In the genomic region with DNA sequence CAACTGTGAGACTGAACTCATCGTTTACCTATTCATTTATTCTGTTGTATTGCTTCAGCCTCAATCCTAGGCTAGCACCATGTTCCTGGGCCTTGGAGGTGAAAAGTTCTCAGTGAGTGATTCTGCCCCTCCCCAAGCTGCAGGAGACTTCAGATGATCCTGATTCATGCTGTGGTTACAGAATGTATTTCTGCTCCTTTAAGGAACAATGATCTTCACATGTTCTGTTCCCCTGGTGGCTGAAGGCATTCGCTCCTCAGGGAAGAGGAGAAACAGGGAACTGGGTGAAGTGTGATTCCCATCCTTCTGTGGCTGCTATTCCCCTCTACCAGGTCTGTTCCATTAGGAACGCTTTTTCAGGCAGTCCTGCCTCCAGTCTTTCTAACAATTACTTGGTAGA, we compare ENCODE assay signal across 27 cellular contexts. TPM values are rescaled to one million over a fixed set of nuclear protein-coding genes. Genes with fewer than 3 reads are reported as not detected.
"Had no signal": no experiment of that assay in that cellular context is flagged by ENCODE, and none has a peak within 500 bp of the region (broad histone marks: within the 10 kb centered on the region; RNA-seq: fewer than 3 reads in every experiment).

No MANE protein-coding gene starts in this region.

- H3K27me3 ChIP-seq: body of pancreas, gastrocnemius medialis, ovary, right atrium auricular region, thyroid gland, upper lobe of right lung had no signal

- H3K36me3 Mint-ChIP-seq: activated CD4-positive, alpha-beta memory T cell treated with anti-CD3 and anti-CD28 coated beads for 36 hours; naive thymus-derived CD8-positive, alpha-beta T cell had no signal

- H3K9me3 ChIP-seq: body of pancreas, gastrocnemius medialis, lower lobe of right lung, ovary, prostate gland, right atrium auricular region, thyroid gland, upper lobe of right lung had no signal

- H3K4me1 ChIP-seq: body of pancreas, gastrocnemius medialis, lower lobe of right lung, prostate gland, right atrium auricular region, thyroid gland, upper lobe of right lung had no signal

- H3K27ac Mint-ChIP-seq: activated CD4-positive, alpha-beta memory T cell treated with anti-CD3 and anti-CD28 coated beads for 36 hours; activated naive CD8-positive, alpha-beta T cell treated with anti-CD3 and anti-CD28 coated beads, Interleukin-2, amount 50 U/mL, for 24 hours; naive thymus-derived CD8-positive, alpha-beta T cell; T-helper 17 cell had no signal

- H3K9me3 Mint-ChIP-seq: activated CD4-positive, alpha-beta memory T cell treated with anti-CD3 and anti-CD28 coated beads for 36 hours; activated naive CD8-positive, alpha-beta T cell treated with anti-CD3 and anti-CD28 coated beads, Interleukin-2, amount 50 U/mL, for 24 hours; naive thymus-derived CD8-positive, alpha-beta T cell had no signal

- H3K4me3 ChIP-seq: body of pancreas, gastrocnemius medialis, lower lobe of right lung, ovary, prostate gland, right atrium auricular region, thyroid gland, upper lobe of right lung had no signal

- H3K4me1 Mint-ChIP-seq: activated naive CD8-positive, alpha-beta T cell treated with anti-CD3 and anti-CD28 coated beads, Interleukin-2, amount 50 U/mL, for 24 hours; naive thymus-derived CD8-positive, alpha-beta T cell; T-helper 17 cell had no signal

- DNase-seq: activated CD4-positive, alpha-beta memory T cell treated with anti-CD3 and anti-CD28 coated beads for 36 hours; activated CD4-positive, alpha-beta T cell treated with anti-CD3 and anti-CD28 coated beads for 4 hours; activated CD4-positive, CD25-positive, alpha-beta regulatory T cell; activated effector memory CD4-positive, alpha-beta T cell treated with anti-CD3 and anti-CD28 coated beads, Interleukin-2, amount 50 U/mL, for 16 hours; activated naive CD4-positive, alpha-beta T cell treated with anti-CD3 and anti-CD28 coated beads, Interleukin-2, amount 50 U/mL, for 16 hours; activated naive CD8-positive, alpha-beta T cell treated with anti-CD3 and anti-CD28 coated beads, Interleukin-2, amount 50 U/mL, for 24 hours; body of pancreas; central memory CD4-positive, alpha-beta T cell; dermis blood vessel endothelial cell; effector CD8-positive, alpha-beta T cell; gastrocnemius medialis; hippocampal formation; lower lobe of right lung; naive thymus-derived CD8-positive, alpha-beta T cell; ovary; stimulated activated CD4-positive, alpha-beta T cell treated with anti-CD3 and anti-CD28 coated beads, Interleukin-4, amount 100 ng/mL, for 24 hours; stimulated activated naive CD8-positive, alpha-beta T cell treated with anti-CD3 and anti-CD28 coated beads, Interleukin-15, Interleukin-2, amounts not matched to agents 100 U/mL and 50 U/mL, for 24 hours; substantia nigra; SW 1271; T-helper 17 cell; thyroid gland; upper lobe of right lung had no signal

- H3K27ac ChIP-seq: body of pancreas, gastrocnemius medialis, lower lobe of right lung, ovary, prostate gland, right atrium auricular region, thyroid gland, upper lobe of right lung had no signal

- H3K36me3 ChIP-seq: gastrocnemius medialis, lower lobe of right lung, ovary, prostate gland, right atrium auricular region, thyroid gland, upper lobe of right lung had no signal

- ATAC-seq: activated naive CD8-positive, alpha-beta T cell treated with anti-CD3 and anti-CD28 coated beads, Interleukin-2, amount 50 U/mL, for 24 hours; body of pancreas; esophagus mucosa; gastrocnemius medialis; left lobe of liver; lower lobe of right lung; naive thymus-derived CD8-positive, alpha-beta T cell; stimulated activated naive CD8-positive, alpha-beta T cell treated with anti-CD3 and anti-CD28 coated beads, Interleukin-15, Interleukin-2, amounts not matched to agents 100 U/mL and 50 U/mL, for 24 hours; T-helper 17 cell; upper lobe of right lung had no signal

- H3K4me3 Mint-ChIP-seq: activated CD4-positive, alpha-beta memory T cell treated with anti-CD3 and anti-CD28 coated beads for 36 hours; activated naive CD8-positive, alpha-beta T cell treated with anti-CD3 and anti-CD28 coated beads, Interleukin-2, amount 50 U/mL, for 24 hours; naive thymus-derived CD8-positive, alpha-beta T cell; T-helper 17 cell had no signal

- FAIRE-seq: keratinocyte had no signal

RNA-seq across cellular contexts. Expression of a gene that starts 2.4 kb away (rescaled TPM):
- total RNA-seq: activated CD4-positive, alpha-beta memory T cell treated with anti-CD3 and anti-CD28 coated beads for 36 hours; body of pancreas; dermis blood vessel endothelial cell; esophagus mucosa; gastrocnemius medialis; left lobe of liver; lower lobe of right lung; naive thymus-derived CD8-positive, alpha-beta T cell; ovary; prostate gland; right atrium auricular region; T-helper 17 cell; thyroid gland; upper lobe of right lung had no signal

RNA-seq across cellular contexts. Expression of a gene that starts 12.4 kb away (rescaled TPM):
- total RNA-seq: activated CD4-positive, alpha-beta memory T cell treated with anti-CD3 and anti-CD28 coated beads for 36 hours; body of pancreas; dermis blood vessel endothelial cell; esophagus mucosa; gastrocnemius medialis; left lobe of liver; lower lobe of right lung; naive thymus-derived CD8-positive, alpha-beta T cell; ovary; prostate gland; right atrium auricular region; T-helper 17 cell; thyroid gland; upper lobe of right lung had no signal

RNA-seq across cellular contexts. Expression of a gene that starts 25.5 kb away (rescaled TPM):
- total RNA-seq: activated CD4-positive, alpha-beta memory T cell treated with anti-CD3 and anti-CD28 coated beads for 36 hours; body of pancreas; dermis blood vessel endothelial cell; esophagus mucosa; gastrocnemius medialis; left lobe of liver; lower lobe of right lung; naive thymus-derived CD8-positive, alpha-beta T cell; ovary; prostate gland; right atrium auricular region; T-helper 17 cell; thyroid gland; upper lobe of right lung had no signal
